Comparison of ENCODE assay signal across 14 cellular contexts in the genomic region with DNA sequence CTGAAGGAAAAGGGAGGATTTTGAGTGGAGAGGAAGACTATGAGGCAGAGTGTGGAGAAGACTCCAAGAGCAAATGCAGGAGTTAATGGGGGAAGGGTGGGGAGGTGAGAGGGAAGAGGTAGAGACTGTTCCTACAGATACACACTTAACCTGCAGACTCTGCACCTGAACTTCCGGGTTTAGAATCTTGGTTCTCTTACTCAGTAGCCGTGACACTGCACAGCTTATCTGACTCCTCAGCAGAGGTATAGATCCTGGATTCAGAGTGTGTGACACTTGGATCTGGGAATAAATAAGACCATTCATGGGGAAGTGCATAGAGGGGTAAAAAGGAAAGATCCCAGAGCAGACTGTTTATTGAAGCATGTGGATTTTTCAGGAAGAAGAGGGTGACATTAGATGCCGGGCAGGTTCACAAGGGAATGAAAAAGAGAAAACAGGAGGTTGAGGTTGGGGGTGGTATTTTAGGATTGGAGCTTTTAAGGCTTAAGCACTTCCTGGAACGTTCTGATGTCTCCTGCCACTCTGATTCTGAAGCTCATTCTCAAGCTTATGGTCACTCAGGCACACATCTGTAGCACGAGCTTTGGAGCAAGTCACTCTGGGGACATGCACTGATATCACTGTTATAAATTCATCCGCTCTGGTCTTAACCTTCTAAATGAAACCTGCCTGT. TPM values are rescaled to one million over a fixed set of nuclear protein-coding genes. Genes with fewer than 3 reads are reported as not detected.
A peak's percentile ranks its signal among the peaks of the same experiment; 100 is the strongest.
DNase-seq lines count a peak whose midpoint lies in the region; ATAC-seq, FAIRE-seq and TF ChIP-seq lines count a peak whose summit lies in the region.
"Had no signal": no experiment of that assay in that cellular context is flagged by ENCODE, and none has a peak within 500 bp of the region (broad histone marks: within the 10 kb centered on the region; RNA-seq: fewer than 3 reads in every experiment).

No MANE protein-coding gene starts in this region.

- no peak overlapping the region for H3K27ac ChIP-seq in GM12878 (ENCODE audit: control insufficient read depth, insufficient read depth)
- no peak overlapping the region for H3K27ac ChIP-seq in thyroid gland
- H3K27ac ChIP-seq in psoas muscle, result no peak overlapping the region

- H3K4me1 ChIP-seq in GM12878 (ENCODE audit: control insufficient read depth, insufficient read depth, low read length) (peaks cover 4% of the 10 kb centered on the region; the same call in 1 of the 2 replicates), thyroid gland (no peaks in the 10 kb centered on the region), psoas muscle (no peaks in the 10 kb centered on the region)
- H3K4me1 ChIP-seq: BE2C had no signal

- peak overlapping the region in 1 of 2 donors; percentile 24 for H3K27ac Mint-ChIP-seq in natural killer cell treated with Interleukin-12 subunit alpha and Interleukin-12 subunit beta and Interleukin-15 and Interleukin-18, amount 100 ng/mL, for 72 hours
- peak overlapping the region in 1 of 2 donors; percentile 44 for H3K27ac Mint-ChIP-seq in natural killer cell

- RAD21 ChIA-PET in GM12878 (lab: Charles Lee; ENCODE audit: unreplicated experiment), result no interaction called here

- H3K4me3 Mint-ChIP-seq in natural killer cell treated with Interleukin-12 subunit alpha and Interleukin-12 subunit beta and Interleukin-15 and Interleukin-18, amount 100 ng/mL, for 72 hours, result peak overlapping the region; percentile 33
- no peak overlapping the region for H3K4me3 Mint-ChIP-seq in natural killer cell

- intact Hi-C loops in natural killer cell (cut with micrococcal nuclease), result no loop called here
- intact Hi-C loops in GM12878 (cut with micrococcal nuclease; ENCODE audit: unreplicated experiment), result no loop called here
- intact Hi-C loops in thyroid gland (cut with DNase I), result no loop called here
- intact Hi-C loops in psoas muscle (cut with DNase I), result no loop called here

- H4K20me1 ChIP-seq in GM12878 (ENCODE audit: control insufficient read depth, insufficient read depth), result no peaks in the 10 kb centered on the region

- POLR2A ChIA-PET in GM12878 (lab: Charles Lee), result interaction anchor here (1.0 kb wide), 1 partner anchor 18 kb away, joined by 3 read pairs; no protein-coding TSS in a partner anchor

- H3K4me1 Mint-ChIP-seq in natural killer cell treated with Interleukin-12 subunit alpha and Interleukin-12 subunit beta and Interleukin-15 and Interleukin-18, amount 100 ng/mL, for 72 hours (ENCODE audit: low read depth in 2 of 2), result peaks cover 45% of the 10 kb centered on the region in 2 donors
- peaks cover 43 to 54% of the 10 kb centered on the region in 2 donors for H3K4me1 Mint-ChIP-seq in natural killer cell

- in situ Hi-C loops in GM12878 (cut with MboI), result no loop called here

- peaks cover 26% of the 10 kb centered on the region for H3K36me3 Mint-ChIP-seq in natural killer cell treated with Interleukin-12 subunit alpha and Interleukin-12 subunit beta and Interleukin-15 and Interleukin-18, amount 100 ng/mL, for 72 hours
- H3K36me3 Mint-ChIP-seq in natural killer cell, result peaks cover 4% of the 10 kb centered on the region

- no TSS peak for BruUV-seq in GM12878 (replicated peaks; lab: Mats Ljungman, UMichigan)

- no peaks in the 10 kb centered on the region for H3K9me3 Mint-ChIP-seq in natural killer cell treated with Interleukin-12 subunit alpha and Interleukin-12 subunit beta and Interleukin-15 and Interleukin-18, amount 100 ng/mL, for 72 hours
- H3K9me3 Mint-ChIP-seq in natural killer cell, result no peaks in the 10 kb centered on the region

- H3K4me3 ChIP-seq in NB4 (ENCODE audit: low read depth, low read length) (no peak overlapping the region), GM12878 (no peak overlapping the region), thyroid gland (replicated peaks in 1 of 3) (no peak overlapping the region), psoas muscle (no peak overlapping the region)
- H3K4me3 ChIP-seq: MG63 had no signal

- H3K4me2 ChIP-seq in GM12878 (ENCODE audit: control insufficient read depth, insufficient read depth), result no peak overlapping the region

- no peak overlapping the region for H2AFZ ChIP-seq in GM12878 (ENCODE audit: control insufficient read depth, low read depth, low read length)

- H3K9ac ChIP-seq in GM12878 (ENCODE audit: control insufficient read depth, insufficient read depth, low read length), result no peak overlapping the region

- peak; percentile 38 for FAIRE-seq in GM12878 (lab: Jason Lieb, UNC)
- FAIRE-seq: GM12892 had no signal

- CTCF ChIA-PET in GM12878 (lab: Yijun Ruan, JAX), result interaction anchor here (0.6 to 1.9 kb wide), 3 partner anchors 8 to 108 kb away, joined by 3 to 9 read pairs (median 3); no protein-coding TSS in a partner anchor

- no peaks in the 10 kb centered on the region for H3K79me2 ChIP-seq in GM12878 (ENCODE audit: control insufficient read depth, insufficient read depth, low read length)

- TF ChIP-seq EP300 in GM12878 (IDR thresholded peaks at IDR 0.05; ENCODE audit: borderline replicate concordance in 1 of 2, control insufficient read depth in 1 of 2, low read depth in 2 of 2, low read length in 2 of 2), result no peak

- peaks cover 0 to 3% of the 10 kb centered on the region in 2 donors for H3K27me3 Mint-ChIP-seq in natural killer cell treated with Interleukin-12 subunit alpha and Interleukin-12 subunit beta and Interleukin-15 and Interleukin-18, amount 100 ng/mL, for 72 hours
- peaks cover 0 to 9% of the 10 kb centered on the region in 2 donors for H3K27me3 Mint-ChIP-seq in natural killer cell (ENCODE audit: low read depth in 2 of 2)

- ATAC-seq in natural killer cell treated with Interleukin-12 subunit alpha and Interleukin-12 subunit beta and Interleukin-15 and Interleukin-18, amount 100 ng/mL, for 72 hours, result no peak
- no peak for ATAC-seq in natural killer cell
- peak; percentile 27 for ATAC-seq in GM12878
- no peak for ATAC-seq in psoas muscle

- WGBS in GM12878 (ENCODE audit: insufficient coverage, insufficient replicate concordance, low lambda C conversion rate, missing lambda C conversion rate), result 27% methylated on average over 6 of the region's 6 CpGs
- 54 to 64% methylated on average over 6 of the region's 6 CpGs for WGBS in thyroid gland, 2 donors
- 30 to 46% (median 40%) methylated on average over 6 of the region's 6 CpGs for WGBS in psoas muscle, 3 donors

- TF ChIP-seq POLR2A in NB4 (IDR thresholded peaks at IDR 0.05; ENCODE audit: extremely low read depth, insufficient read length) (no peak), GM12878 (IDR thresholded peaks at IDR 0.05; ENCODE audit: low read depth, low read length) (no peak), thyroid gland (IDR thresholded peaks at IDR 0.05) (no peak)

- H3K27me3 ChIP-seq in GM12878 (replicated peaks in 1 of 2; ENCODE audit: control insufficient read depth in 2 of 2, insufficient read depth in 2 of 2, low read length in 1 of 2) (no peaks in the 10 kb centered on the region), thyroid gland (no peaks in the 10 kb centered on the region), psoas muscle (ENCODE audit: insufficient read depth in 3 of 3, low read length in 2 of 3) (peaks cover 0 to 6% (median 0%) of the 10 kb centered on the region in 3 donors)
- H3K27me3 ChIP-seq: BE2C, MG63 had no signal

- TF ChIP-seq CTCF in natural killer cell (IDR thresholded peaks at IDR 0.05), result no peak
- TF ChIP-seq CTCF in NB4 (IDR thresholded peaks at IDR 0.05; ENCODE audit: low read depth, low read length), result no peak
- TF ChIP-seq CTCF in GM12878 (IDR thresholded peaks at IDR 0.05 in 2 of 3, conservative IDR thresholded peaks at IDR 0.05 in 1 of 3; ENCODE audit: control insufficient read depth in 2 of 3, extremely low read depth in 1 of 3, insufficient read depth in 1 of 3, low read depth in 3 of 3, low read length in 3 of 3), result no peak
- TF ChIP-seq CTCF in thyroid gland (IDR thresholded peaks at IDR 0.05), result no peak
- TF ChIP-seq CTCF in psoas muscle (IDR thresholded peaks at IDR 0.05), result no peak

- TF ChIP-seq RAD21 in GM12878 (IDR thresholded peaks at IDR 0.05; ENCODE audit: insufficient read depth, low read depth, low read length), result no peak

- DNase-seq in natural killer cell treated with Interleukin-12 subunit alpha and Interleukin-12 subunit beta and Interleukin-15 and Interleukin-18, amount 100 ng/mL, for 72 hours (ENCODE audit: low spot score), result no peak
- DNase-seq in natural killer cell (no peak), NB4 (ENCODE audit: low read depth) (peak; percentile 39), GM12878 (ENCODE audit: low read depth, low spot score) (no peak), thyroid gland (no peak), psoas muscle (no peak), RPMI8226 (no peak)
- DNase-seq: activated CD4-positive, CD25-positive, alpha-beta regulatory T cell treated with anti-CD3 and anti-CD28 coated beads, Interleukin-2, amount 50 U/mL, for 72 hours; activated effector memory CD4-positive, alpha-beta T cell treated with Interleukin-2 at 50 U/mL for 16 hours; BE2C; hypothalamus; MG63; SW 1271 had no signal

- SMC1A ChIA-PET in GM12878 (lab: Charles Lee; ENCODE audit: uncharacterized antibody, unreplicated experiment), result interaction anchor here (0.6 to 1.8 kb wide), 2 partner anchors 9 to 12 kb away, joined by 3 read pairs; no protein-coding TSS in a partner anchor

- no peaks in the 10 kb centered on the region for H3K9me3 ChIP-seq in GM12878 (replicated peaks; ENCODE audit: control insufficient read depth, insufficient read depth, low read length)
- H3K9me3 ChIP-seq in thyroid gland, result no peaks in the 10 kb centered on the region
- H3K9me3 ChIP-seq in psoas muscle, result no peaks in the 10 kb centered on the region
- H3K9me3 ChIP-seq: BE2C, MG63 had no signal

- H3K36me3 ChIP-seq in GM12878 (ENCODE audit: control insufficient read depth in 2 of 2, insufficient read depth in 2 of 2, low read length in 1 of 2), result peaks cover 3% of the 10 kb centered on the region in 2 experiments; a peak in 2 of 4 replicates
- H3K36me3 ChIP-seq in thyroid gland, result peaks cover 0 to 6% of the 10 kb centered on the region in 2 donors
- H3K36me3 ChIP-seq in psoas muscle (ENCODE audit: insufficient read depth in 1 of 2, low read depth in 1 of 2), result peaks cover 0 to 7% of the 10 kb centered on the region in 2 donors

RNA-seq across cellular contexts. Expression of gene ZC3HAV1L, which starts 5.7 kb away (rescaled TPM):
- 1 to 10 TPM; 3.7 to 8.7 TPM for total RNA-seq in natural killer cell treated with Interleukin-12 subunit alpha and Interleukin-12 subunit beta and Interleukin-15 and Interleukin-18, amount 100 ng/mL, for 72 hours
- 1 to 10 TPM in 2 of 3 donors, under 1 TPM in 1; 0.75 to 2.3 (median 1.1) TPM for total RNA-seq in natural killer cell
- total RNA-seq in GM12878 (2013; cell fraction: nucleolus; rRNA removed), result 74.5 and 88.6 TPM in 2 replicates
- total RNA-seq in GM12878 (2014; rRNA removed), result 4.7 and 4.8 TPM in 2 replicates
- total RNA-seq in GM12878 (2014; rRNA removed; fragmentation: Illumina TruSeq; extraction: Trizol), result 4.5 and 6.6 TPM in 2 replicates
- 10.5 and 10.6 TPM in 2 replicates for total RNA-seq in GM12878 (2021)
- 3.5 TPM for polyA plus RNA-seq in GM12878 (2011; ENCODE audit: low read depth)
- polyA plus RNA-seq in GM12878 (2011; rRNA removed), result 16.3 and 19.9 TPM in 2 replicates
- polyA plus RNA-seq in GM12878 (2011; cell fraction: cytosol; rRNA removed), result 19.2 and 20.8 TPM in 2 replicates
- polyA plus RNA-seq in GM12878 (2011; cell fraction: nucleus; rRNA removed), result 10.6 and 10.9 TPM in 2 replicates
- 3.4 and 6.4 TPM in 2 replicates for polyA plus RNA-seq in GM12878 (2012)
- 5.1 and 5.4 TPM in 2 replicates for polyA plus RNA-seq in GM12878 (2014; fragmentation: Illumina TruSeq; extraction: Trizol)
- polyA plus RNA-seq in GM12878 (2014; fragmentation: Nextera tagmentation; extraction: Ambion mirVana), result under 1 TPM; 0.09 to 0.18 TPM
- 10.8 and 11.5 TPM in 2 replicates for polyA plus RNA-seq in GM12878 (2014; rRNA removed)
- 1 to 10 TPM; 4.6 to 5.2 TPM for polyA plus RNA-seq in GM12878 (2016; fragmentation: Nextera tagmentation; extraction: Ambion mirVana)
- 8.2 and 11.6 TPM in 2 replicates for polyA minus RNA-seq in GM12878 (2011; rRNA and poly(A)+ RNA removed)
- polyA minus RNA-seq in GM12878 (2011; cell fraction: cytosol; rRNA and poly(A)+ RNA removed), result 11.1 and 11.6 TPM in 2 replicates
- 4.8 and 5.5 TPM in 2 replicates for polyA minus RNA-seq in GM12878 (2011; cell fraction: nucleus; rRNA and poly(A)+ RNA removed)
- total RNA-seq in thyroid gland, result 10 to 100 TPM; 31.7 to 73.7 (median 45.5) TPM
- 1 to 10 TPM; 1.2 to 2.4 (median 1.7) TPM for total RNA-seq in psoas muscle
- polyA plus RNA-seq in psoas muscle, result under 1 TPM; 0.18 to 0.44 (median 0.22) TPM
